9 cellular contexts compared by ENCODE assay signal in genomic region chr1:196607940-196608339, GRCh38. TPM values are rescaled to one million over a fixed set of nuclear protein-coding genes. Genes with fewer than 3 reads are reported as not detected.
DNase-seq lines count a peak whose midpoint lies in the region; ATAC-seq and TF ChIP-seq lines count a peak whose summit lies in the region.
"Had no signal": no experiment of that assay in that cellular context is flagged by ENCODE, and none has a peak within 500 bp of the region (broad histone marks: within the 10 kb centered on the region; RNA-seq: fewer than 3 reads in every experiment).

No MANE protein-coding gene starts in this region.

- H3K4me1 ChIP-seq in iPS-20b (ENCODE audit: insufficient read depth, low read length) (peaks cover 14% of the 10 kb centered on the region; the same call in 1 of the 2 replicates), thoracic aorta (ENCODE audit: control insufficient read depth in 1 of 2, low read depth in 2 of 2) (peaks cover 0 to 8% of the 10 kb centered on the region in 2 donors)

- H3K27me3 Mint-ChIP-seq in activated CD4-positive, alpha-beta T cell treated with anti-CD3 and anti-CD28 coated beads for 36 hours = peaks cover 25% of the 10 kb centered on the region
- H3K27me3 Mint-ChIP-seq in activated naive CD8-positive, alpha-beta T cell treated with anti-CD3 and anti-CD28 coated beads, Interleukin-2, amount 50 U/mL, for 24 hours = peaks cover 27% of the 10 kb centered on the region

- DNase-seq in activated CD4-positive, alpha-beta T cell treated with anti-CD3 and anti-CD28 coated beads for 36 hours = no peak
- no peak for DNase-seq in activated CD4-positive, alpha-beta T cell treated with anti-CD3 and anti-CD28 coated beads, Interleukin-2, amount 50 U/mL, for 48 hours
- DNase-seq in activated naive CD8-positive, alpha-beta T cell treated with anti-CD3 and anti-CD28 coated beads, Interleukin-2, amount 50 U/mL, for 24 hours = no peak
- DNase-seq in thoracic aorta (ENCODE audit: low spot score) (no peak), NCI-H226 (no peak)

- no peaks in the 10 kb centered on the region for H3K27me3 ChIP-seq in iPS-20b (ENCODE audit: insufficient read depth, low read length)
- no peaks in the 10 kb centered on the region for H3K27me3 ChIP-seq in thoracic aorta (replicated peaks; ENCODE audit: insufficient read depth)

- peak overlapping the region; percentile 94 for H3K9ac ChIP-seq in iPS-20b (ENCODE audit: low read depth, low read length)
- H3K9ac ChIP-seq: KMS-11 had no signal

- H3K36me3 ChIP-seq in iPS-20b (ENCODE audit: insufficient read depth, low read depth, low read length) (no peaks in the 10 kb centered on the region), thoracic aorta (no peaks in the 10 kb centered on the region)

- peak; percentile 5 for ATAC-seq in activated CD4-positive, alpha-beta T cell treated with anti-CD3 and anti-CD28 coated beads for 36 hours
- ATAC-seq in activated naive CD8-positive, alpha-beta T cell treated with anti-CD3 and anti-CD28 coated beads, Interleukin-2, amount 50 U/mL, for 24 hours = no peak
- ATAC-seq in thoracic aorta (ENCODE audit: insufficient number of reproducible peaks, low FRiP score, low read depth) = no peak
- no peak for ATAC-seq in GM18505 (IDR thresholded peaks at IDR 0.05; ENCODE audit: unreplicated experiment)
- ATAC-seq in HG02981 (IDR thresholded peaks at IDR 0.05; ENCODE audit: unreplicated experiment) = no peak

- H3K4me1 Mint-ChIP-seq in activated CD4-positive, alpha-beta T cell treated with anti-CD3 and anti-CD28 coated beads for 36 hours = peaks cover 4% of the 10 kb centered on the region
- peaks cover 2% of the 10 kb centered on the region for H3K4me1 Mint-ChIP-seq in activated naive CD8-positive, alpha-beta T cell treated with anti-CD3 and anti-CD28 coated beads, Interleukin-2, amount 50 U/mL, for 24 hours

- no peak for TF ChIP-seq CTCF in thoracic aorta (IDR thresholded peaks at IDR 0.05)

- H3K4me3 ChIP-seq in iPS-20b (ENCODE audit: low read length) = peak overlapping the region; percentile 93
- H3K4me3 ChIP-seq in thoracic aorta = peak overlapping the region; percentile 71

- H3K9me3 Mint-ChIP-seq in activated CD4-positive, alpha-beta T cell treated with anti-CD3 and anti-CD28 coated beads for 36 hours (ENCODE audit: low read depth) = no peaks in the 10 kb centered on the region
- H3K9me3 Mint-ChIP-seq in activated naive CD8-positive, alpha-beta T cell treated with anti-CD3 and anti-CD28 coated beads, Interleukin-2, amount 50 U/mL, for 24 hours = peaks cover 8% of the 10 kb centered on the region

- peak overlapping the region; percentile 50 for H3K4me3 Mint-ChIP-seq in activated CD4-positive, alpha-beta T cell treated with anti-CD3 and anti-CD28 coated beads for 36 hours
- peak overlapping the region; percentile 59 for H3K4me3 Mint-ChIP-seq in activated naive CD8-positive, alpha-beta T cell treated with anti-CD3 and anti-CD28 coated beads, Interleukin-2, amount 50 U/mL, for 24 hours

- peak overlapping the region; percentile 94 for H3K27ac ChIP-seq in iPS-20b (ENCODE audit: low read length)
- peak overlapping the region; percentile 45 for H3K27ac ChIP-seq in thoracic aorta
- H3K27ac ChIP-seq: KMS-11 had no signal

- no peak overlapping the region for H3K27ac Mint-ChIP-seq in activated CD4-positive, alpha-beta T cell treated with anti-CD3 and anti-CD28 coated beads for 36 hours
- H3K27ac Mint-ChIP-seq in activated naive CD8-positive, alpha-beta T cell treated with anti-CD3 and anti-CD28 coated beads, Interleukin-2, amount 50 U/mL, for 24 hours = no peak overlapping the region

- POLR2A ChIA-PET in activated CD4-positive, alpha-beta T cell treated with anti-CD3 and anti-CD28 coated beads for 36 hours (lab: Charles Lee) = no interaction called here

- TF ChIP-seq POLR2A in GM18505 (IDR thresholded peaks at IDR 0.05; ENCODE audit: borderline replicate concordance, extremely low read depth, insufficient read depth, insufficient read length) = no peak

- intact Hi-C loops in activated CD4-positive, alpha-beta T cell treated with anti-CD3 and anti-CD28 coated beads for 36 hours (cut with DNase I, micrococcal nuclease) = no loop called here

- CTCF ChIA-PET in activated CD4-positive, alpha-beta T cell treated with anti-CD3 and anti-CD28 coated beads for 36 hours (lab: Charles Lee) = no interaction called here

- no peaks in the 10 kb centered on the region for H3K36me3 Mint-ChIP-seq in activated CD4-positive, alpha-beta T cell treated with anti-CD3 and anti-CD28 coated beads for 36 hours (ENCODE audit: low read depth)
- no peaks in the 10 kb centered on the region for H3K36me3 Mint-ChIP-seq in activated naive CD8-positive, alpha-beta T cell treated with anti-CD3 and anti-CD28 coated beads, Interleukin-2, amount 50 U/mL, for 24 hours (ENCODE audit: low read depth)

- H3K9me3 ChIP-seq in iPS-20b (ENCODE audit: insufficient read depth, low read depth, low read length) (no peaks in the 10 kb centered on the region), thoracic aorta (no peaks in the 10 kb centered on the region)

RNA-seq across cellular contexts. Expression of gene KCNT2, which starts 0.3 kb away (rescaled TPM):
- under 1 TPM; 0.05 to 0.09 TPM for total RNA-seq in activated CD4-positive, alpha-beta T cell treated with anti-CD3 and anti-CD28 coated beads for 36 hours
- 10 to 100 TPM; 15.6 to 23.6 TPM for total RNA-seq in thoracic aorta

RNA-seq across cellular contexts. Expression of gene CFH, which starts 43.9 kb away (rescaled TPM):
- total RNA-seq in activated CD4-positive, alpha-beta T cell treated with anti-CD3 and anti-CD28 coated beads for 36 hours = 1 to 10 TPM; 1.4 to 1.5 TPM
- total RNA-seq in thoracic aorta = 100 to 1,000 TPM; 381 to 467 TPM

Comparison
In these comparisons a context has a peak if more than half of its experiments do, and no peak if none do; other contexts are left out.
1. RNA of gene KCNT2, which starts 0.3 kb away (total RNA-seq): 15.6 to 23.6 TPM in thoracic aorta; 0.05 to 0.09 TPM in activated CD4-positive, alpha-beta T cell treated with anti-CD3 and anti-CD28 coated beads for 36 hours; every median in the first group is over 10 times any median in the second.
2. RNA of gene CFH, which starts 43.9 kb away (total RNA-seq): 381 to 467 TPM in thoracic aorta; 1.4 to 1.5 TPM in activated CD4-positive, alpha-beta T cell treated with anti-CD3 and anti-CD28 coated beads for 36 hours; every median in the first group is over 100 times any median in the second.